In the genomic region with DNA sequence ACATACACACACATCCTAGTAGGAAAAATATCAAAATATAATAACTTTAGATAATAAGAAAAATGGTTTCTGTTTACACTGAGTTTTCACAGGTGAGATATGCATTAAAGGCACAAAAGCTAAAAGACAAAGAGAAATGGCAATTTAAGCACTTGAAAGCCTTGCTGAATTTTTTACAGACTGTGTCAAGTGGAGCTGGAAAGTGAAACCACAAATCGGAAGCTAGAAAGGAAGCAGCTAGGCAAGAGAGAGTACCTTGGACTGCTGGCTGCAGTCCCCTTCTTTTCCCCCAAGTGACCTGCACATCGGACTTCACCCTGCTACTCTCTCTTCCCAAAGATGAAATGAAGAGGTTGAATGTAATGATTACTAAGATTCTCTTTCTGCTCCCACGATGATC, we compare ENCODE assay signal across 10 cellular contexts.
A peak's percentile ranks its signal among the peaks of the same experiment; 100 is the strongest.
DNase-seq lines count a peak whose midpoint lies in the region; ATAC-seq, FAIRE-seq and TF ChIP-seq lines count a peak whose summit lies in the region.
"Had no signal": no experiment of that assay in that cellular context is flagged by ENCODE, and none has a peak within 500 bp of the region (broad histone marks: within the 10 kb centered on the region; RNA-seq: fewer than 3 reads in every experiment).

No MANE protein-coding gene starts in this region.

- H3K36me3 ChIP-seq in HepG2 (replicated peaks in 1 of 2; ENCODE audit: control insufficient read depth in 1 of 2, insufficient read depth in 2 of 2, low read length in 2 of 2): no peaks in the 10 kb centered on the region
- no peaks in the 10 kb centered on the region for H3K36me3 ChIP-seq in upper lobe of right lung

- H3K4me2 ChIP-seq in HepG2 (ENCODE audit: low read depth, low read length): no peak overlapping the region

- H3K9me3 ChIP-seq in HepG2 (ENCODE audit: low read length) (no peaks in the 10 kb centered on the region), upper lobe of right lung (no peaks in the 10 kb centered on the region)

- no peaks in the 10 kb centered on the region for H3K9me3 Mint-ChIP-seq in activated naive CD4-positive, alpha-beta T cell treated with anti-CD3 and anti-CD28 coated beads, Interleukin-2, amount 50 U/mL, for 24 hours
- H3K9me3 Mint-ChIP-seq: nephron had no signal

- no TSS peak for BruUV-seq in HepG2 (replicated peaks; lab: Mats Ljungman, UMichigan)

- WGBS in HepG2 (ENCODE audit: low lambda C conversion rate): under 1% methylated on average over 3 of the region's 3 CpGs

- H4K20me1 ChIP-seq in HepG2 (ENCODE audit: insufficient read depth, low read length): no peaks in the 10 kb centered on the region

- H2AFZ ChIP-seq in HepG2 (ENCODE audit: low read length): no peak overlapping the region

- peaks cover 5% of the 10 kb centered on the region for H3K27me3 Mint-ChIP-seq in activated naive CD4-positive, alpha-beta T cell treated with anti-CD3 and anti-CD28 coated beads, Interleukin-2, amount 50 U/mL, for 24 hours

- no peak overlapping the region for H3K27ac ChIP-seq in HepG2 (ENCODE audit: extremely low read length, insufficient read depth, low read length)
- H3K27ac ChIP-seq in upper lobe of right lung: no peak overlapping the region

- FAIRE-seq in HepG2 (lab: Jason Lieb, UNC): no peak

- TF ChIP-seq EP300 in HepG2 (IDR thresholded peaks at IDR 0.05; ENCODE audit: low read depth in 2 of 2, low read length in 2 of 2) (no peak), HepG2 (CRISPR knock-in tag; IDR thresholded peaks at IDR 0.05; ENCODE audit: borderline replicate concordance) (no peak)

- no peak for TF ChIP-seq POLR2A in HepG2 (IDR thresholded peaks at IDR 0.05; ENCODE audit: insufficient read depth in 1 of 2, low read depth in 2 of 2, low read length in 2 of 2)

- H3K4me1 ChIP-seq in HepG2 (ENCODE audit: insufficient read depth, low read length) (no peaks in the 10 kb centered on the region), upper lobe of right lung (peaks cover 11% of the 10 kb centered on the region)

- TF ChIP-seq CTCF in choroid plexus epithelial cell (conservative IDR thresholded peaks at IDR 0.05; ENCODE audit: low read depth, low read length) (no peak), HepG2 (CRISPR knock-in tag; IDR thresholded peaks at IDR 0.05) (no peak), upper lobe of right lung (IDR thresholded peaks at IDR 0.05) (no peak)

- H3K4me1 Mint-ChIP-seq in activated naive CD4-positive, alpha-beta T cell treated with anti-CD3 and anti-CD28 coated beads, Interleukin-2, amount 50 U/mL, for 24 hours: peaks cover 9% of the 10 kb centered on the region

- no peak overlapping the region for H3K9ac ChIP-seq in HepG2 (ENCODE audit: insufficient read depth, low read depth, low read length)

- CTCF ChIA-PET in HepG2 (lab: Yijun Ruan, JAX; ENCODE audit: low intra/inter-chr PET ratio, low total read pairs): no interaction called here

- intact Hi-C loops in HepG2 (cut with micrococcal nuclease; ENCODE audit: unreplicated experiment) (no loop called here), upper lobe of right lung (cut with DNase I) (no loop called here)

- H3K4me3 ChIP-seq in choroid plexus epithelial cell (ENCODE audit: low read depth, low read length) (peak overlapping the region; percentile 28), HepG2 (replicated peaks in 1 of 3; ENCODE audit: insufficient read depth in 1 of 3, low read depth in 2 of 3, low read length in 3 of 3) (no peak overlapping the region), upper lobe of right lung (no peak overlapping the region)

- peak overlapping the region; percentile 23 for H3K4me3 Mint-ChIP-seq in activated naive CD4-positive, alpha-beta T cell treated with anti-CD3 and anti-CD28 coated beads, Interleukin-2, amount 50 U/mL, for 24 hours
- H3K4me3 Mint-ChIP-seq: nephron had no signal

- POLR2A ChIA-PET in HepG2 (lab: Yijun Ruan, JAX): no interaction called here

- no peak for DNase-seq in activated naive CD4-positive, alpha-beta T cell treated with Interleukin-2 at 50 U/mL for 16 hours
- DNase-seq in choroid plexus epithelial cell (ENCODE audit: low read depth) (peak; percentile 67), HepG2 (ENCODE audit: low spot score) (no peak), upper lobe of right lung (no peak), NCI-H2081 (lab: John Stamatoyannopoulos, UW) (no peak), NCI-H2107 (lab: John Stamatoyannopoulos, UW) (no peak)
- DNase-seq in stimulated activated CD4-positive, alpha-beta T cell treated with anti-CD3 and anti-CD28 coated beads, Interleukin-12 subunit alpha, Interleukin-12 subunit beta, amount 100 ng/mL, for 4 hours: no peak
- DNase-seq: SHP77 had no signal

- H3K27ac Mint-ChIP-seq in activated naive CD4-positive, alpha-beta T cell treated with anti-CD3 and anti-CD28 coated beads, Interleukin-2, amount 50 U/mL, for 24 hours: no peak overlapping the region
- H3K27ac Mint-ChIP-seq: nephron had no signal

- no peaks in the 10 kb centered on the region for H3K36me3 Mint-ChIP-seq in activated naive CD4-positive, alpha-beta T cell treated with anti-CD3 and anti-CD28 coated beads, Interleukin-2, amount 50 U/mL, for 24 hours

- in situ Hi-C loops in HepG2 (cut with HindIII; ENCODE audit: extremely low pct_ligation_motif_present, low pct_unique_long_range_greater_than_20kb): no loop called here

- H3K27me3 ChIP-seq in HepG2 (ENCODE audit: control insufficient read depth in 1 of 2, insufficient read depth in 2 of 2, low read length in 2 of 2) (no peaks in the 10 kb centered on the region), upper lobe of right lung (no peaks in the 10 kb centered on the region)

- peak; percentile 45; the same call in 1 of the 3 replicates for ATAC-seq in HepG2
- peak; percentile 42 for ATAC-seq in upper lobe of right lung

- TF ChIP-seq RAD21 in HepG2 (CRISPR knock-in tag; IDR thresholded peaks at IDR 0.05): no peak

- H3K79me2 ChIP-seq in HepG2 (ENCODE audit: insufficient read depth, low read length): no peaks in the 10 kb centered on the region

TF ChIP-seq in HepG2, 621 proteins besides CTCF, POLR2A, EP300 and RAD21:
- TF ChIP-seq REPIN1 (CRISPR knock-in tag; IDR thresholded peaks at IDR 0.05; ENCODE audit: borderline replicate concordance, low read depth) (no peak), ZNF44 (CRISPR knock-in tag; IDR thresholded peaks at IDR 0.05) (no peak), ZNF549 (CRISPR knock-in tag; IDR thresholded peaks at IDR 0.05) (no peak), SIX4 (CRISPR knock-in tag; IDR thresholded peaks at IDR 0.05) (no peak), ZNF33B (CRISPR knock-in tag; IDR thresholded peaks at IDR 0.05) (no peak), MXD4 (CRISPR knock-in tag; IDR thresholded peaks at IDR 0.05) (no peak), NFATC3 (CRISPR knock-in tag; IDR thresholded peaks at IDR 0.05) (no peak), ZKSCAN5 (CRISPR knock-in tag; IDR thresholded peaks at IDR 0.05) (no peak), RNF2 (conservative IDR thresholded peaks at IDR 0.05; ENCODE audit: low read depth) (no peak), ZFP37 (CRISPR knock-in tag; IDR thresholded peaks at IDR 0.05; ENCODE audit: borderline replicate concordance) (no peak), ZNF672 (CRISPR knock-in tag; IDR thresholded peaks at IDR 0.05) (no peak), MIER2 (CRISPR knock-in tag; IDR thresholded peaks at IDR 0.05) (no peak)
- TF ChIP-seq, protein P1, sequence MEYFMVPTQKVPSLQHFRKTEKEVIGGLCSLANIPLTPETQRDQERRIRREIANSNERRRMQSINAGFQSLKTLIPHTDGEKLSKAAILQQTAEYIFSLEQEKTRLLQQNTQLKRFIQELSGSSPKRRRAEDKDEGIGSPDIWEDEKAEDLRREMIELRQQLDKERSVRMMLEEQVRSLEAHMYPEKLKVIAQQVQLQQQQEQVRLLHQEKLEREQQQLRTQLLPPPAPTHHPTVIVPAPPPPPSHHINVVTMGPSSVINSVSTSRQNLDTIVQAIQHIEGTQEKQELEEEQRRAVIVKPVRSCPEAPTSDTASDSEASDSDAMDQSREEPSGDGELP (IDR thresholded peaks at IDR 0.05; ENCODE audit: borderline replicate concordance, low read depth): no peak
